ENCODE assay signal across 10 cellular contexts in genomic region chr16:21638573-21638975, GRCh38. TPM values are rescaled to one million over a fixed set of nuclear protein-coding genes. Genes with fewer than 3 reads are reported as not detected.
DNase-seq lines count a peak whose midpoint lies in the region; ATAC-seq and TF ChIP-seq lines count a peak whose summit lies in the region.
"Had no signal": no experiment of that assay in that cellular context is flagged by ENCODE, and none has a peak within 500 bp of the region (broad histone marks: within the 10 kb centered on the region; RNA-seq: fewer than 3 reads in every experiment).

No MANE protein-coding gene starts in this region.

- no peaks in the 10 kb centered on the region; the same call in 1 of the 2 replicates for H3K4me1 ChIP-seq in DND-41 (ENCODE audit: insufficient read depth, low read length)
- H3K4me1 ChIP-seq: colonic mucosa had no signal

- TF ChIP-seq CTCF in DND-41 (IDR thresholded peaks at IDR 0.05; ENCODE audit: borderline replicate concordance, extremely low read depth, low read length, poor library complexity, severe bottlenecking) (no peak), astrocyte of the spinal cord (IDR thresholded peaks at IDR 0.05; ENCODE audit: low read depth, low read length) (no peak), mesothelial cell of epicardium (IDR thresholded peaks at IDR 0.05; ENCODE audit: unreplicated experiment) (no peak)

- H3K4me2 ChIP-seq in DND-41 (ENCODE audit: insufficient read depth, low read length), result no peak overlapping the region

- DNase-seq in DND-41 (no peak), MG63 (peak; percentile 46), astrocyte of the spinal cord (ENCODE audit: low read depth, low spot score) (peak; percentile 35), mesothelial cell of epicardium (ENCODE audit: low spot score in 2 of 2, unreplicated experiment in 2 of 2) (no peak), NCI-H187 treated with DMSO at 0.1 percent for 48 hours (lab: John Stamatoyannopoulos, UW) (no peak), hippocampal formation (lab: John Stamatoyannopoulos, UW) (no peak), GOT3 (lab: John Stamatoyannopoulos, UW) (no peak)
- DNase-seq: colonic mucosa had no signal

- peaks cover 20% of the 10 kb centered on the region for H3K36me3 Mint-ChIP-seq in mesothelial cell of epicardium

- H3K36me3 ChIP-seq in DND-41 (ENCODE audit: insufficient read depth, low read length) (peaks cover 13% of the 10 kb centered on the region), MG63 (peaks cover 29% of the 10 kb centered on the region)
- H3K36me3 ChIP-seq: colonic mucosa had no signal

- H3K4me3 ChIP-seq in DND-41 (ENCODE audit: low read depth in 1 of 2, low read length in 2 of 2), result no peak overlapping the region
- H3K4me3 ChIP-seq in MG63, result no peak overlapping the region
- no peak overlapping the region for H3K4me3 ChIP-seq in astrocyte of the spinal cord (ENCODE audit: low read depth, low read length)
- H3K4me3 ChIP-seq: colonic mucosa had no signal

- no peaks in the 10 kb centered on the region for H3K27me3 Mint-ChIP-seq in mesothelial cell of epicardium (ENCODE audit: low read depth)

- H3K27ac ChIP-seq in DND-41 (ENCODE audit: low read length), result no peak overlapping the region
- H3K27ac ChIP-seq: colonic mucosa, VCaP had no signal

- H2AFZ ChIP-seq in DND-41 (ENCODE audit: low read depth, low read length), result no peak overlapping the region

- H3K79me2 ChIP-seq in DND-41 (ENCODE audit: insufficient read depth, low read length), result peaks cover 15% of the 10 kb centered on the region; the same call in 1 of the 2 replicates

- ATAC-seq in DND-41 (ENCODE audit: insufficient read depth, low read depth) (0 out of 3 replicates have a peak, but pooled peaks have one; percentile 27), HG02884 (IDR thresholded peaks at IDR 0.05; ENCODE audit: unreplicated experiment) (no peak)

- in situ Hi-C loops in astrocyte of the spinal cord (cut with HindIII; ENCODE audit: low sequenced_read_pairs), result no loop called here

- peak overlapping the region; percentile 57 for H3K27ac Mint-ChIP-seq in mesothelial cell of epicardium

- no peaks in the 10 kb centered on the region for H3K9me3 Mint-ChIP-seq in mesothelial cell of epicardium

- no peak overlapping the region for H3K4me3 Mint-ChIP-seq in mesothelial cell of epicardium

- no peaks in the 10 kb centered on the region for H3K4me1 Mint-ChIP-seq in mesothelial cell of epicardium

- H3K27me3 ChIP-seq in DND-41 (ENCODE audit: insufficient read depth, low read length, poor library complexity) (no peaks in the 10 kb centered on the region), MG63 (no peaks in the 10 kb centered on the region)
- H3K27me3 ChIP-seq: colonic mucosa had no signal

- H4K20me1 ChIP-seq in DND-41 (ENCODE audit: insufficient read depth, low read length), result no peaks in the 10 kb centered on the region; the same call in 1 of the 2 replicates

- no peak overlapping the region for H3K9ac ChIP-seq in DND-41 (ENCODE audit: low read depth, low read length)

- H3K9me3 ChIP-seq in DND-41 (ENCODE audit: insufficient read depth, low read length, severe bottlenecking), result no peaks in the 10 kb centered on the region
- no peaks in the 10 kb centered on the region for H3K9me3 ChIP-seq in MG63
- H3K9me3 ChIP-seq: colonic mucosa had no signal

RNA-seq across cellular contexts. Expression of gene IGSF6, which starts 13.8 kb away (rescaled TPM):
- not detected in 2 replicates for total RNA-seq in MG63 (2014; rRNA removed; shearing (Covaris generic); ENCODE audit: low replicate concordance)
- total RNA-seq in mesothelial cell of epicardium, result not detected in 3 replicates

RNA-seq across cellular contexts. Expression of gene OTOA, which starts 25.2 kb away (rescaled TPM):
- not detected in 2 replicates for total RNA-seq in MG63 (2014; rRNA removed; shearing (Covaris generic); ENCODE audit: low replicate concordance)
- total RNA-seq in mesothelial cell of epicardium, result 0.09 to 0.25 TPM (median 0.25 TPM) in 3 replicates
- total RNA-seq: colonic mucosa had no signal

RNA-seq across cellular contexts. Expression of gene METTL9, which starts 39.2 kb away (rescaled TPM):
- 210 and 260 TPM in 2 replicates for total RNA-seq in MG63 (2014; rRNA removed; shearing (Covaris generic); ENCODE audit: low replicate concordance)
- 138 to 145 TPM (median 142 TPM) in 3 replicates for total RNA-seq in mesothelial cell of epicardium

Comparison
In these comparisons a context has a peak if more than half of its experiments do, and no peak if none do; other contexts are left out.
1. DNase-seq: peak in MG63 (single experiment) and astrocyte of the spinal cord (single experiment); none in DND-41 (single experiment), mesothelial cell of epicardium (0 of 2), NCI-H187 treated with DMSO at 0.1 percent for 48 hours (single experiment), hippocampal formation (0 of 2) and GOT3 (single experiment).